1 cellular context compared by ENCODE assay signal in genomic region chr4:152779513-152780266, GRCh38.
TF ChIP-seq lines count a peak whose summit lies in the region.

ARFIP1 (plus strand) TSS chr4:152779954; CDS start chr4:152829634, 49,680 bp downstream.
TIGD4 (minus strand) TSS chr4:152779730; CDS start chr4:152771004, 8,726 bp downstream.

TF ChIP-seq in K562, 482 proteins besides CTCF, POLR2A, EP300 and RAD21 (continued from another document):
- TF ChIP-seq ATF3 (IDR thresholded peaks at IDR 0.05) (peak; percentile 6; the same call in 1 of the 2 replicates), ATF3 (CRISPR knock-in tag; conservative IDR thresholded peaks at IDR 0.05) (no peak), CHD4 (IDR thresholded peaks at IDR 0.05; ENCODE audit: insufficient read depth, insufficient replicate concordance, low read depth, low read length, poor library complexity, severe bottlenecking) (no peak), ARID1B (IDR thresholded peaks at IDR 0.05) (peak; percentile 26; the same call in 1 of the 2 replicates), ARNT (IDR thresholded peaks at IDR 0.05) (0 out of 4 replicates have a peak, but pooled peaks of 1 of the 2 experiments have one; percentile 41), NRF1 (conservative IDR thresholded peaks at IDR 0.05 in 1 of 2, IDR thresholded peaks at IDR 0.05 in 1 of 2) (peak; percentile 86 to 88), TBP (optimal IDR thresholded peaks at IDR 0.05; ENCODE audit: low read depth, low read length) (peak; percentile 72), NEUROD1 (IDR thresholded peaks at IDR 0.05; ENCODE audit: borderline replicate concordance, low read depth, low read length, partially characterized antibody) (peak; percentile 57), CBX1 (IDR thresholded peaks at IDR 0.05; ENCODE audit: low read depth) (peak; percentile 78; the same call in 1 of the 2 replicates), MYC (IDR thresholded peaks at IDR 0.05; ENCODE audit: low read depth, low read length) (peak; percentile 82), MYC (CRISPR knock-in tag; IDR thresholded peaks at IDR 0.05; ENCODE audit: borderline replicate concordance, low read depth) (no peak), CBX3 (IDR thresholded peaks at IDR 0.05; ENCODE audit: borderline replicate concordance in 1 of 2, low read length in 2 of 2) (no peak), CREM (IDR thresholded peaks at IDR 0.05; ENCODE audit: low read depth) (peak; percentile 92), NR1H2 (CRISPR knock-in tag; IDR thresholded peaks at IDR 0.05) (no peak), PHF8 (IDR thresholded peaks at IDR 0.05; ENCODE audit: borderline replicate concordance, low read length) (peak; percentile 85; the same call in 1 of the 2 replicates), NCOA1 (IDR thresholded peaks at IDR 0.05; ENCODE audit: low read depth) (peak; percentile 56; the same call in 1 of the 2 replicates), TOE1 (IDR thresholded peaks at IDR 0.05; ENCODE audit: borderline replicate concordance) (peak; percentile 17; the same call in 1 of the 2 replicates), TOE1 (CRISPR knock-in tag; IDR thresholded peaks at IDR 0.05; ENCODE audit: borderline replicate concordance, low read depth) (no peak), HNRNPUL1 (IDR thresholded peaks at IDR 0.05; ENCODE audit: low read length) (no peak), SNIP1 (IDR thresholded peaks at IDR 0.05; ENCODE audit: low read depth) (peak; percentile 67; the same call in 1 of the 2 replicates), NFRKB (IDR thresholded peaks at IDR 0.05; ENCODE audit: low read depth) (0 out of 2 replicates have a peak, but pooled peaks have one; percentile 52), AFF1 (IDR thresholded peaks at IDR 0.05; ENCODE audit: low read depth in 1 of 2, partially characterized antibody in 2 of 2) (peak in 1 of 2 experiments; percentile 64), ESRRA (IDR thresholded peaks at IDR 0.05; ENCODE audit: borderline replicate concordance, low read depth) (peak; percentile 41; the same call in 1 of the 2 replicates), ATF7 (IDR thresholded peaks at IDR 0.05) (peak; percentile 75), POLR2B (IDR thresholded peaks at IDR 0.05; ENCODE audit: low read depth, partially characterized antibody) (peak; percentile 74), FOXA3 (CRISPR knock-in tag; conservative IDR thresholded peaks at IDR 0.05 in 1 of 2, IDR thresholded peaks at IDR 0.05 in 1 of 2) (no peak), SLC30A9 (CRISPR knock-in tag; IDR thresholded peaks at IDR 0.05) (no peak), L3MBTL2 (IDR thresholded peaks at IDR 0.05) (peak; percentile 41; the same call in 1 of the 2 replicates)
- TF ChIP-seq, protein P1, sequence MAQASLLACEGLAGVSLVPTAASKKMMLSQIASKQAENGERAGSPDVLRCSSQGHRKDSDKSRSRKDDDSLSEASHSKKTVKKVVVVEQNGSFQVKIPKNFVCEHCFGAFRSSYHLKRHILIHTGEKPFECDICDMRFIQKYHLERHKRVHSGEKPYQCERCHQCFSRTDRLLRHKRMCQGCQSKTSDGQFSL (CRISPR knock-in tag; IDR thresholded peaks at IDR 0.05): peak; percentile 83
- TF ChIP-seq, protein P1 (tag; IDR thresholded peaks at IDR 0.05): peak in 1 of 2 experiments; percentile 53; a peak in 1 of 4 replicates
- TF ChIP-seq, protein P2, sequence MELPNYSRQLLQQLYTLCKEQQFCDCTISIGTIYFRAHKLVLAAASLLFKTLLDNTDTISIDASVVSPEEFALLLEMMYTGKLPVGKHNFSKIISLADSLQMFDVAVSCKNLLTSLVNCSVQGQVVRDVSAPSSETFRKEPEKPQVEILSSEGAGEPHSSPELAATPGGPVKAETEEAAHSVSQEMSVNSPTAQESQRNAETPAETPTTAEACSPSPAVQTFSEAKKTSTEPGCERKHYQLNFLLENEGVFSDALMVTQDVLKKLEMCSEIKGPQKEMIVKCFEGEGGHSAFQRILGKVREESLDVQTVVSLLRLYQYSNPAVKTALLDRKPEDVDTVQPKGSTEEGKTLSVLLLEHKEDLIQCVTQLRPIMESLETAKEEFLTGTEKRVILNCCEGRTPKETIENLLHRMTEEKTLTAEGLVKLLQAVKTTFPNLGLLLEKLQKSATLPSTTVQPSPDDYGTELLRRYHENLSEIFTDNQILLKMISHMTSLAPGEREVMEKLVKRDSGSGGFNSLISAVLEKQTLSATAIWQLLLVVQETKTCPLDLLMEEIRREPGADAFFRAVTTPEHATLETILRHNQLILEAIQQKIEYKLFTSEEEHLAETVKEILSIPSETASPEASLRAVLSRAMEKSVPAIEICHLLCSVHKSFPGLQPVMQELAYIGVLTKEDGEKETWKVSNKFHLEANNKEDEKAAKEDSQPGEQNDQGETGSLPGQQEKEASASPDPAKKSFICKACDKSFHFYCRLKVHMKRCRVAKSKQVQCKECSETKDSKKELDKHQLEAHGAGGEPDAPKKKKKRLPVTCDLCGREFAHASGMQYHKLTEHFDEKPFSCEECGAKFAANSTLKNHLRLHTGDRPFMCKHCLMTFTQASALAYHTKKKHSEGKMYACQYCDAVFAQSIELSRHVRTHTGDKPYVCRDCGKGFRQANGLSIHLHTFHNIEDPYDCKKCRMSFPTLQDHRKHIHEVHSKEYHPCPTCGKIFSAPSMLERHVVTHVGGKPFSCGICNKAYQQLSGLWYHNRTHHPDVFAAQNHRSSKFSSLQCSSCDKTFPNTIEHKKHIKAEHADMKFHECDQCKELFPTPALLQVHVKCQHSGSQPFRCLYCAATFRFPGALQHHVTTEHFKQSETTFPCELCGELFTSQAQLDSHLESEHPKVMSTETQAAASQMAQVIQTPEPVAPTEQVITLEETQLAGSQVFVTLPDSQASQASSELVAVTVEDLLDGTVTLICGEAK (IDR thresholded peaks at IDR 0.05): peak; percentile 97
- TF ChIP-seq, protein P2 (CRISPR knock-in tag; IDR thresholded peaks at IDR 0.05): no peak
